ENCODE assay signal across 1 cellular context in the genomic region with DNA sequence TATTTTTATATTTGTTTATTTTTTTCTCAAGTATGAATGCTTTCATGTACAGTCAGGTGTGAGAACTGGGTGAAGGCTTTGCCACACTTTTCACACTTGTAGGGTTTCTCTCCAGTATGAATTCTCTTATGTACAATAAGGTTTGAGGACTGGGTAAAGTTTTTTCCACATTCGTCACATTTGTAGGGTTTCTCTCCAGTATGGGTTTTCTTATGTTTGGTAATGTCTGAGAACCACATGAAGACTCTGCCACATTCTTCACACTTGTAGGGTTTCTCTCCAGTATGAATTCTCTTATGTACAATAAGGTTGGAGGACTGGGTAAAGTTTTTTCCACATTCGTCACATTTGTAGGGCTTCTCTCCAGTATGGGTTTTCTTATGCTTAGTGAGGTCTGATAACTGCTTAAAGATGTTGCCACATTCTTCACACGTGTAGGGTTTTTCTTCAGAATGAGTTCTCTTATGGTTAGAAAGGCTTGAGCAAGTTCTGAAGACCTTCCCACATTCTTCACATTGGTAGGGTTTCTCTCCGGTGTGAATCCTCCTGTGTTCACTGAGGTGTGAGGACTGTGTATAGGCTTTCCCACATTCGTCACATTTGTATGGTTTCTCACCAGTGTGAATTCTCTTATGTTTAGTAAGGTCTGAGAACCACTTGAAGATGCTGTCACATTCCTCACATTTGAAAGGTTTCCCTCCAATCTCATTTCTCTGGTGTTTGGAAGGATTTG.
TF ChIP-seq lines count a peak whose summit lies in the region.

No MANE protein-coding gene starts in this region.

TF ChIP-seq in PFSK-1, 5 proteins besides CTCF, POLR2A, EP300 and RAD21 (continued from another document):
- TF ChIP-seq, protein P1, sequence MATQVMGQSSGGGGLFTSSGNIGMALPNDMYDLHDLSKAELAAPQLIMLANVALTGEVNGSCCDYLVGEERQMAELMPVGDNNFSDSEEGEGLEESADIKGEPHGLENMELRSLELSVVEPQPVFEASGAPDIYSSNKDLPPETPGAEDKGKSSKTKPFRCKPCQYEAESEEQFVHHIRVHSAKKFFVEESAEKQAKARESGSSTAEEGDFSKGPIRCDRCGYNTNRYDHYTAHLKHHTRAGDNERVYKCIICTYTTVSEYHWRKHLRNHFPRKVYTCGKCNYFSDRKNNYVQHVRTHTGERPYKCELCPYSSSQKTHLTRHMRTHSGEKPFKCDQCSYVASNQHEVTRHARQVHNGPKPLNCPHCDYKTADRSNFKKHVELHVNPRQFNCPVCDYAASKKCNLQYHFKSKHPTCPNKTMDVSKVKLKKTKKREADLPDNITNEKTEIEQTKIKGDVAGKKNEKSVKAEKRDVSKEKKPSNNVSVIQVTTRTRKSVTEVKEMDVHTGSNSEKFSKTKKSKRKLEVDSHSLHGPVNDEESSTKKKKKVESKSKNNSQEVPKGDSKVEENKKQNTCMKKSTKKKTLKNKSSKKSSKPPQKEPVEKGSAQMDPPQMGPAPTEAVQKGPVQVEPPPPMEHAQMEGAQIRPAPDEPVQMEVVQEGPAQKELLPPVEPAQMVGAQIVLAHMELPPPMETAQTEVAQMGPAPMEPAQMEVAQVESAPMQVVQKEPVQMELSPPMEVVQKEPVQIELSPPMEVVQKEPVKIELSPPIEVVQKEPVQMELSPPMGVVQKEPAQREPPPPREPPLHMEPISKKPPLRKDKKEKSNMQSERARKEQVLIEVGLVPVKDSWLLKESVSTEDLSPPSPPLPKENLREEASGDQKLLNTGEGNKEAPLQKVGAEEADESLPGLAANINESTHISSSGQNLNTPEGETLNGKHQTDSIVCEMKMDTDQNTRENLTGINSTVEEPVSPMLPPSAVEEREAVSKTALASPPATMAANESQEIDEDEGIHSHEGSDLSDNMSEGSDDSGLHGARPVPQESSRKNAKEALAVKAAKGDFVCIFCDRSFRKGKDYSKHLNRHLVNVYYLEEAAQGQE (IDR thresholded peaks at IDR 0.05; ENCODE audit: insufficient read depth in 1 of 2, low read depth in 2 of 2, low read length in 2 of 2), result no peak
